Comparison of ENCODE assay signal across 11 cellular contexts in the genomic region with DNA sequence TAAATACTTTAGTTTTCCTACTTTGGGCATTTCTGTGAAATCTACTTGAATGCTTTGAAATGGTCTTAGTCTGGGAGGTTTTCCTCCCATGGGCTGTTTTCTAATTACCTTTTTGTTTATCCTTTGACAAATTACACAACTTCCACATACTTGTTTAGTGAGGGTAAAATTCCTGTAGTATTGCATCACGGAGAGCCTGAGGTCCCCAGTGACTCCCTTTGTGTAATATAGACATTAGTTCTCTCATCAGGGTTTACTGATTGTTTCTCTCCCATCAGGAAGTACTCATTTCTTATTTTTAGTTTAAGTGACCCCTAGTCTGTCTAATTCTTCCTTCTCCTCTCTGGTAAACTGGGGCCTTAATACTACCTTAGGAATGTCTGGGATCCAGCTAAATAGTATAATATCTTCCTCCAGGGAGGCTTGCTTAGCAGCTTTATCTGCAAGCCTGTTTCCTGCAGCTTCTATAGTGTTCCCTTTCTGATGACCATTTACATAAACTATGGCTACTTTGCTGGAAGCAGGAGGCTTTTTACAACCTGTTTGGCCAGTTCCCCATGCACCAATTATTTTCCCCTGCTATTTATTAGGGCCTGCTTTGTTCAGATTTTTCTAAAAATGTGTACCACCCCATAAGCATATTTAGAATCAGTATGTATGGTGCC.
DNase-seq lines count a peak whose midpoint lies in the region; ATAC-seq and TF ChIP-seq lines count a peak whose summit lies in the region.
"Had no signal": no experiment of that assay in that cellular context is flagged by ENCODE, and none has a peak within 500 bp of the region (broad histone marks: within the 10 kb centered on the region; RNA-seq: fewer than 3 reads in every experiment).

No MANE protein-coding gene starts in this region.

- H3K27me3 ChIP-seq in stomach: no peaks in the 10 kb centered on the region
- H3K27me3 ChIP-seq: ovary had no signal

- no peaks in the 10 kb centered on the region for H3K36me3 ChIP-seq in stomach
- H3K36me3 ChIP-seq: ovary had no signal

- no peak for TF ChIP-seq EP300 in stomach (IDR thresholded peaks at IDR 0.05)

- intact Hi-C loops in stomach (cut with DNase I; ENCODE audit: low total_unique reads): no loop called here

- WGBS in stomach, 5 donors: 6 to 52% (median 29%) methylated on average over 1 of the region's 1 CpG

- peaks cover 0 to 29% (median 4%) of the 10 kb centered on the region in 4 donors for H3K4me1 ChIP-seq in stomach

- peak; percentile 88 for DNase-seq in H4 (ENCODE audit: low spot score)
- peak; percentile 68 for DNase-seq in SW480 (ENCODE audit: low spot score)
- peak; percentile 58 for DNase-seq in glomerular visceral epithelial cell (ENCODE audit: extremely low spot score)
- no peak for DNase-seq in stomach
- DNase-seq in cerebellum (ENCODE audit: low spot score): no peak
- no peak for DNase-seq in DMS114 treated with DMSO at 0.1 percent for 48 hours (lab: John Stamatoyannopoulos, UW; ENCODE audit: unreplicated experiment)
- DNase-seq: activated CD8-positive, alpha-beta T cell treated with anti-CD3 and anti-CD28 coated beads, Interleukin-2, amount 10 ng/mL, durations not matched to agents 7 days and 5 days; effector memory CD8-positive, alpha-beta T cell; ovary; stimulated activated naive B cell treated with anti-CD40 and anti-IgM and Interleukin-4, amounts not matched to agents 10 μg/mL and 1 μg/mL and 100 μg/mL, for 72 hours had no signal

- no peak for TF ChIP-seq POLR2A in stomach (IDR thresholded peaks at IDR 0.05)

- peak overlapping the region in 4 of 5 donors; percentile 12 to 68 (median 64) for H3K27ac ChIP-seq in stomach
- H3K27ac ChIP-seq: ovary had no signal

- H3K9me3 ChIP-seq in stomach: no peaks in the 10 kb centered on the region
- H3K9me3 ChIP-seq: ovary had no signal

- no peak for ATAC-seq in GM21723 (IDR thresholded peaks at IDR 0.05; ENCODE audit: unreplicated experiment)
- ATAC-seq: activated CD8-positive, alpha-beta T cell treated with anti-CD3 and anti-CD28 coated beads, Interleukin-2, amount 10 ng/mL, durations not matched to agents 7 days and 5 days; effector memory CD8-positive, alpha-beta T cell; stimulated activated naive B cell treated with anti-CD40 and anti-IgM and Interleukin-4, amounts not matched to agents 10 μg/mL and 1 μg/mL and 100 μg/mL, for 72 hours had no signal

- TF ChIP-seq CTCF in stomach (IDR thresholded peaks at IDR 0.05): no peak

- no peak overlapping the region for H3K4me3 ChIP-seq in stomach
- H3K4me3 ChIP-seq: ovary had no signal

Comparison
In these comparisons a context has a peak if more than half of its experiments do, and no peak if none do; other contexts are left out.
1. DNase-seq: peak in H4 (single experiment), SW480 (single experiment) and glomerular visceral epithelial cell (single experiment); none in stomach (single experiment), cerebellum (single experiment) and DMS114 treated with DMSO at 0.1 percent for 48 hours (single experiment).